ENCODE assay signal across 12 cellular contexts in genomic region chr14:101836131-101836530, GRCh38.
DNase-seq lines count a peak whose midpoint lies in the region; ATAC-seq, FAIRE-seq and TF ChIP-seq lines count a peak whose summit lies in the region.
"Had no signal": no experiment of that assay in that cellular context is flagged by ENCODE, and none has a peak within 500 bp of the region (broad histone marks: within the 10 kb centered on the region; RNA-seq: fewer than 3 reads in every experiment).

No MANE protein-coding gene starts in this region.

- no peaks in the 10 kb centered on the region for H3K36me3 ChIP-seq in left ventricle myocardium inferior

- no peak for FAIRE-seq in GM12891 (lab: Jason Lieb, UNC)
- FAIRE-seq: colon had no signal

- H3K27me3 ChIP-seq in left ventricle myocardium inferior (ENCODE audit: low read depth) = no peaks in the 10 kb centered on the region

- peaks cover 98% of the 10 kb centered on the region for H3K4me1 ChIP-seq in left ventricle myocardium inferior

- no peak for TF ChIP-seq CTCF in left ventricle myocardium inferior (IDR thresholded peaks at IDR 0.05; ENCODE audit: borderline replicate concordance)

- ATAC-seq in activated naive CD8-positive, alpha-beta T cell treated with anti-CD3 and anti-CD28 coated beads, Interleukin-2, amount 50 U/mL, for 24 hours = peak; percentile 52
- ATAC-seq in GM19455 (IDR thresholded peaks at IDR 0.05; ENCODE audit: unreplicated experiment) = no peak

- H3K9me3 Mint-ChIP-seq in activated naive CD8-positive, alpha-beta T cell treated with anti-CD3 and anti-CD28 coated beads, Interleukin-2, amount 50 U/mL, for 24 hours = no peaks in the 10 kb centered on the region

- H3K4me3 ChIP-seq in left ventricle myocardium inferior = peak overlapping the region; percentile 40

- H3K27ac ChIP-seq in left ventricle myocardium inferior (replicated peaks) = peak overlapping the region; percentile 77

- peaks cover 95% of the 10 kb centered on the region for H3K4me1 Mint-ChIP-seq in activated naive CD8-positive, alpha-beta T cell treated with anti-CD3 and anti-CD28 coated beads, Interleukin-2, amount 50 U/mL, for 24 hours

- no peak overlapping the region for H3K4me3 Mint-ChIP-seq in activated naive CD8-positive, alpha-beta T cell treated with anti-CD3 and anti-CD28 coated beads, Interleukin-2, amount 50 U/mL, for 24 hours

- intact Hi-C loops in left ventricle myocardium inferior (cut with micrococcal nuclease) = no loop called here

- H3K27ac Mint-ChIP-seq in activated naive CD8-positive, alpha-beta T cell treated with anti-CD3 and anti-CD28 coated beads, Interleukin-2, amount 50 U/mL, for 24 hours = no peak overlapping the region

- DNase-seq in GM03348 (ENCODE audit: low spot score) = peak; percentile 64
- DNase-seq in activated naive CD8-positive, alpha-beta T cell treated with anti-CD3 and anti-CD28 coated beads, Interleukin-2, amount 50 U/mL, for 24 hours = no peak
- DNase-seq in left ventricle myocardium inferior = peak; percentile 44
- DNase-seq in smooth muscle cell of the brain vasculature (ENCODE audit: low read depth, low spot score) = peak; percentile 23
- DNase-seq in GM12891 (ENCODE audit: insufficient read length, low spot score) = no peak
- no peak for DNase-seq in NCI-H1092 treated with DMSO at 0.1 percent for 48 hours (lab: John Stamatoyannopoulos, UW)
- DNase-seq: activated CD4-positive, alpha-beta T cell treated with anti-CD3 and anti-CD28 coated beads, Interleukin-2, amount 50 U/mL, for 48 hours; NCI-H2029; retina; SIG-M5 had no signal

- peaks cover 15% of the 10 kb centered on the region for H3K36me3 Mint-ChIP-seq in activated naive CD8-positive, alpha-beta T cell treated with anti-CD3 and anti-CD28 coated beads, Interleukin-2, amount 50 U/mL, for 24 hours (ENCODE audit: low read depth)

- H3K9me3 ChIP-seq in left ventricle myocardium inferior (replicated peaks) = no peaks in the 10 kb centered on the region

- H3K27me3 Mint-ChIP-seq in activated naive CD8-positive, alpha-beta T cell treated with anti-CD3 and anti-CD28 coated beads, Interleukin-2, amount 50 U/mL, for 24 hours = no peaks in the 10 kb centered on the region

- TF ChIP-seq POLR2A in GM12891 (IDR thresholded peaks at IDR 0.05; ENCODE audit: low read depth, low read length) = no peak

TF ChIP-seq in GM12891, 5 proteins besides CTCF, POLR2A, EP300 and RAD21:
- no peak for TF ChIP-seq POLR2AphosphoS5 (IDR thresholded peaks at IDR 0.05; ENCODE audit: low read depth, low read length)

Comparison
In these comparisons a context has a peak if more than half of its experiments do, and no peak if none do; other contexts are left out.
1. DNase-seq: peak in GM03348 (single experiment), left ventricle myocardium inferior (single experiment) and smooth muscle cell of the brain vasculature (single experiment); none in activated naive CD8-positive, alpha-beta T cell treated with anti-CD3 and anti-CD28 coated beads, Interleukin-2, amount 50 U/mL, for 24 hours (single experiment), GM12891 (single experiment) and NCI-H1092 treated with DMSO at 0.1 percent for 48 hours (single experiment).